11 cellular contexts compared by ENCODE assay signal in genomic region chr12:958449-959123, GRCh38. TPM values are rescaled to one million over a fixed set of nuclear protein-coding genes. Genes with fewer than 3 reads are reported as not detected.
DNase-seq lines count a peak whose midpoint lies in the region; ATAC-seq and TF ChIP-seq lines count a peak whose summit lies in the region.
"Had no signal": no experiment of that assay in that cellular context is flagged by ENCODE, and none has a peak within 500 bp of the region (broad histone marks: within the 10 kb centered on the region; RNA-seq: fewer than 3 reads in every experiment).

No MANE protein-coding gene starts in this region.

- H3K4me2 ChIP-seq in mammary epithelial cell (ENCODE audit: insufficient read depth, low read depth, low read length): no peak overlapping the region

- no peaks in the 10 kb centered on the region for H3K79me2 ChIP-seq in mammary epithelial cell (ENCODE audit: insufficient read depth, low read length)

- H3K27ac ChIP-seq in mammary epithelial cell (ENCODE audit: insufficient read depth, low read depth, low read length): no peak overlapping the region

- H3K36me3 ChIP-seq in mammary epithelial cell (ENCODE audit: insufficient read depth, low read length): no peaks in the 10 kb centered on the region

- no peak for DNase-seq in mammary epithelial cell
- DNase-seq in MCF 10A (ENCODE audit: unreplicated experiment): no peak
- peak; percentile 22 for DNase-seq in astrocyte of the spinal cord (ENCODE audit: low read depth, low spot score)
- DNase-seq in stimulated activated naive B cell treated with anti-CD40 and anti-IgM and Interleukin-4, amounts not matched to agents 10 μg/mL and 1 μg/mL and 100 μg/mL, for 72 hours: peak; percentile 58
- no peak for DNase-seq in stimulated activated CD4-positive, alpha-beta T cell treated with anti-CD3 and anti-CD28 coated beads, Interleukin-2, amount 100 ng/mL, for 48 hours
- DNase-seq in 8988T: no peak
- DNase-seq: central memory CD4-positive, alpha-beta T cell; NCI-H524 treated with DMSO at 0.1 percent for 48 hours; T-helper 1 cell had no signal

- no peaks in the 10 kb centered on the region for H3K9me3 Mint-ChIP-seq in MCF 10A (ENCODE audit: unreplicated experiment)
- H3K9me3 Mint-ChIP-seq in stimulated activated naive B cell treated with anti-CD40 and anti-IgM and Interleukin-4, amounts not matched to agents 10 μg/mL and 1 μg/mL and 100 μg/mL, for 72 hours: no peaks in the 10 kb centered on the region

- peak overlapping the region; percentile 22 for H2AFZ ChIP-seq in mammary epithelial cell (ENCODE audit: low read depth, low read length)

- H3K9ac ChIP-seq in mammary epithelial cell (ENCODE audit: insufficient read depth, low read length): no peak overlapping the region

- H3K27me3 ChIP-seq in mammary epithelial cell (ENCODE audit: insufficient read depth, low read length): no peaks in the 10 kb centered on the region

- H4K20me1 ChIP-seq in mammary epithelial cell (ENCODE audit: insufficient read depth, low read length): no peaks in the 10 kb centered on the region

- WGBS in mammary epithelial cell (ENCODE audit: low coverage, missing lambda C conversion rate): 60% methylated on average over 6 of the region's 9 CpGs

- H3K27ac Mint-ChIP-seq in MCF 10A (ENCODE audit: low read depth, unreplicated experiment): no peak overlapping the region
- H3K27ac Mint-ChIP-seq in stimulated activated naive B cell treated with anti-CD40 and anti-IgM and Interleukin-4, amounts not matched to agents 10 μg/mL and 1 μg/mL and 100 μg/mL, for 72 hours: peak overlapping the region; percentile 91

- TF ChIP-seq CTCF in mammary epithelial cell (conservative IDR thresholded peaks at IDR 0.05 in 1 of 2, IDR thresholded peaks at IDR 0.05 in 1 of 2; ENCODE audit: extremely low read depth in 1 of 2, insufficient read depth in 1 of 2, low read depth in 1 of 2, low read length in 2 of 2) (no peak), MCF 10A (IDR thresholded peaks at IDR 0.05; ENCODE audit: unreplicated experiment) (no peak), astrocyte of the spinal cord (IDR thresholded peaks at IDR 0.05; ENCODE audit: low read depth, low read length) (no peak)

- intact Hi-C loops in mammary epithelial cell (cut with micrococcal nuclease): no loop called here
- intact Hi-C loops in MCF 10A (cut with micrococcal nuclease): no loop called here

- no peak overlapping the region for H3K4me3 Mint-ChIP-seq in MCF 10A (ENCODE audit: unreplicated experiment)
- H3K4me3 Mint-ChIP-seq in stimulated activated naive B cell treated with anti-CD40 and anti-IgM and Interleukin-4, amounts not matched to agents 10 μg/mL and 1 μg/mL and 100 μg/mL, for 72 hours: peak overlapping the region; percentile 20 to 50

- no TSS peak for BruUV-seq in mammary epithelial cell (replicated peaks; lab: Mats Ljungman, UMichigan)
- BruUV-seq in MCF 10A (replicated peaks; lab: Mats Ljungman, UMichigan): no TSS peak

- no peaks in the 10 kb centered on the region for H3K36me3 Mint-ChIP-seq in MCF 10A (ENCODE audit: insufficient read depth, unreplicated experiment)
- no peaks in the 10 kb centered on the region for H3K36me3 Mint-ChIP-seq in stimulated activated naive B cell treated with anti-CD40 and anti-IgM and Interleukin-4, amounts not matched to agents 10 μg/mL and 1 μg/mL and 100 μg/mL, for 72 hours

- H3K4me1 Mint-ChIP-seq in MCF 10A (ENCODE audit: insufficient read depth, unreplicated experiment): peaks cover 5% of the 10 kb centered on the region
- peaks cover 15 to 20% of the 10 kb centered on the region in 2 donors for H3K4me1 Mint-ChIP-seq in stimulated activated naive B cell treated with anti-CD40 and anti-IgM and Interleukin-4, amounts not matched to agents 10 μg/mL and 1 μg/mL and 100 μg/mL, for 72 hours

- H3K9me3 ChIP-seq in mammary epithelial cell (replicated peaks; ENCODE audit: insufficient read depth, low read length): no peaks in the 10 kb centered on the region

- in situ Hi-C loops in mammary epithelial cell (cut with MboI; ENCODE audit: low sequenced_read_pairs in 2 of 2) (no loop called here), astrocyte of the spinal cord (cut with HindIII; ENCODE audit: low sequenced_read_pairs) (no loop called here)

- ATAC-seq in HG02981 (IDR thresholded peaks at IDR 0.05; ENCODE audit: unreplicated experiment) (peak; percentile 78), HG03175 (IDR thresholded peaks at IDR 0.05; ENCODE audit: unreplicated experiment) (no peak)
- peak; percentile 92 to 95 for ATAC-seq in stimulated activated naive B cell treated with anti-CD40 and anti-IgM and Interleukin-4, amounts not matched to agents 10 μg/mL and 1 μg/mL and 100 μg/mL, for 72 hours (replicated peaks)

- H3K4me1 ChIP-seq in mammary epithelial cell (ENCODE audit: insufficient read depth, low read length): peaks cover 4% of the 10 kb centered on the region

- dilution Hi-C loops in mammary epithelial cell (cut with HindIII; ENCODE audit: low sequenced_read_pairs): no loop called here

- POLR2A ChIA-PET in MCF 10A (lab: Yijun Ruan, JAX): no interaction called here

- H3K4me3 ChIP-seq in mammary epithelial cell (replicated peaks in 1 of 3; ENCODE audit: insufficient read depth in 1 of 3, low read depth in 2 of 3, low read length in 3 of 3): no peak overlapping the region
- no peak overlapping the region for H3K4me3 ChIP-seq in astrocyte of the spinal cord (ENCODE audit: low read depth, low read length)

- CTCF ChIA-PET in mammary epithelial cell (lab: Charles Lee; ENCODE audit: low non-redundant PET): no interaction called here
- CTCF ChIA-PET in MCF 10A (lab: Yijun Ruan, JAX): interaction anchor here (0.5 to 0.8 kb wide), 2 partner anchors 22 to 85 kb away, joined by 3 to 5 read pairs; no protein-coding TSS in a partner anchor

- H3K27me3 Mint-ChIP-seq in MCF 10A (ENCODE audit: insufficient read depth, unreplicated experiment): no peaks in the 10 kb centered on the region
- no peaks in the 10 kb centered on the region for H3K27me3 Mint-ChIP-seq in stimulated activated naive B cell treated with anti-CD40 and anti-IgM and Interleukin-4, amounts not matched to agents 10 μg/mL and 1 μg/mL and 100 μg/mL, for 72 hours

RNA-seq across cellular contexts. Expression of gene RAD52, which starts 9.1 kb away (rescaled TPM):
- total RNA-seq in mammary epithelial cell (10 to 100 TPM; 11.7 to 16.5 TPM), MCF 10A (2022) (26.0 and 27.9 TPM in 2 replicates)
- polyA plus RNA-seq in mammary epithelial cell: 7.6 TPM
- 4.8 TPM for polyA minus RNA-seq in mammary epithelial cell

RNA-seq across cellular contexts. Expression of gene ERC1, which starts 32.4 kb away (rescaled TPM):
- total RNA-seq in mammary epithelial cell (10 to 100 TPM; 41.0 to 88.7 TPM), MCF 10A (2022) (55.1 and 86.8 TPM in 2 replicates)
- 16.7 TPM for polyA plus RNA-seq in mammary epithelial cell
- polyA minus RNA-seq in mammary epithelial cell: 72.5 TPM

Comparison
In these comparisons a context has a peak if more than half of its experiments do, and no peak if none do; other contexts are left out.
1. DNase-seq: peak in astrocyte of the spinal cord (single experiment) and stimulated activated naive B cell treated with anti-CD40 and anti-IgM and Interleukin-4, amounts not matched to agents 10 μg/mL and 1 μg/mL and 100 μg/mL, for 72 hours (single experiment); none in mammary epithelial cell (single experiment), MCF 10A (single experiment), stimulated activated CD4-positive, alpha-beta T cell treated with anti-CD3 and anti-CD28 coated beads, Interleukin-2, amount 100 ng/mL, for 48 hours (0 of 2) and 8988T (single experiment).